In genomic region chr5:150502106-150502505, GRCh38 we compare ENCODE assay signal across 16 cellular contexts. TPM values are rescaled to one million over a fixed set of nuclear protein-coding genes. Genes with fewer than 3 reads are reported as not detected.
DNase-seq lines count a peak whose midpoint lies in the region; ATAC-seq and TF ChIP-seq lines count a peak whose summit lies in the region.
"Had no signal": no experiment of that assay in that cellular context is flagged by ENCODE, and none has a peak within 500 bp of the region (broad histone marks: within the 10 kb centered on the region; RNA-seq: fewer than 3 reads in every experiment).

No MANE protein-coding gene starts in this region.

- no peaks in the 10 kb centered on the region for H3K9me3 Mint-ChIP-seq in progenitor cell of endocrine pancreas (ENCODE audit: low read depth)
- H3K9me3 Mint-ChIP-seq: activated B cell treated with CpG ODN at 0.5 μM for 24 hours had no signal

- intact Hi-C loops in esophagus squamous epithelium (cut with DNase I), result no loop called here

- no peak overlapping the region for H3K4me3 ChIP-seq in esophagus squamous epithelium
- H3K4me3 ChIP-seq: ovary, SJSA1, thoracic aorta had no signal

- H3K36me3 Mint-ChIP-seq in T-helper 17 cell (ENCODE audit: low read depth), result no peaks in the 10 kb centered on the region
- peaks cover 3% of the 10 kb centered on the region for H3K36me3 Mint-ChIP-seq in progenitor cell of endocrine pancreas (ENCODE audit: insufficient read depth)

- peaks cover 95 to 100% (median 100%) of the 10 kb centered on the region in 3 donors for H3K4me1 ChIP-seq in esophagus squamous epithelium

- H3K9me3 ChIP-seq in T-helper 17 cell (ENCODE audit: control insufficient read depth, low read length, poor library complexity, severe bottlenecking), result no peaks in the 10 kb centered on the region
- H3K9me3 ChIP-seq in esophagus squamous epithelium, result no peaks in the 10 kb centered on the region
- H3K9me3 ChIP-seq: ovary, SJSA1, thoracic aorta had no signal

- no peaks in the 10 kb centered on the region for H3K27me3 ChIP-seq in esophagus squamous epithelium
- H3K27me3 ChIP-seq: ovary, SJSA1 had no signal

- DNase-seq in Daoy (ENCODE audit: low read depth), result peak; percentile 53
- DNase-seq in T-helper 17 cell, result no peak
- no peak for DNase-seq in esophagus squamous epithelium (lab: John Stamatoyannopoulos, UW)
- DNase-seq in progenitor cell of endocrine pancreas (ENCODE audit: low spot score, unreplicated experiment), result no peak
- DNase-seq in activated CD8-positive, alpha-beta memory T cell treated with anti-CD3 and anti-CD28 coated beads, Interleukin-2, amount 50 U/mL, for 4 hours, result no peak
- DNase-seq in SHP77 (lab: John Stamatoyannopoulos, UW), result no peak
- no peak for DNase-seq in activated T-cell treated with anti-CD3 and anti-CD28 coated beads for 4 hours
- no peak for DNase-seq in HT-29 (ENCODE audit: low spot score)
- DNase-seq: activated B cell treated with CpG ODN at 0.5 μM for 24 hours; DMS79 treated with DMSO at 0.1 percent for 48 hours; left colon; ovary; stimulated activated CD4-positive, alpha-beta T cell treated with anti-CD3 and anti-CD28 coated beads, Interleukin-4, amount 100 ng/mL, for 4 hours had no signal

- peaks cover 14% of the 10 kb centered on the region for H3K27me3 Mint-ChIP-seq in T-helper 17 cell
- no peaks in the 10 kb centered on the region for H3K27me3 Mint-ChIP-seq in progenitor cell of endocrine pancreas
- H3K27me3 Mint-ChIP-seq: activated B cell treated with CpG ODN at 0.5 μM for 24 hours had no signal

- no peak overlapping the region for H3K4me3 Mint-ChIP-seq in T-helper 17 cell
- H3K4me3 Mint-ChIP-seq in progenitor cell of endocrine pancreas (ENCODE audit: low read depth), result no peak overlapping the region
- H3K4me3 Mint-ChIP-seq: activated B cell treated with CpG ODN at 0.5 μM for 24 hours had no signal

- 34 to 38% methylated on average over 8 of the region's 8 CpGs for WGBS in esophagus squamous epithelium, 2 donors

- TF ChIP-seq POLR2A in esophagus squamous epithelium (IDR thresholded peaks at IDR 0.05), result no peak

- H3K27ac Mint-ChIP-seq in T-helper 17 cell (peak overlapping the region; percentile 56), progenitor cell of endocrine pancreas (peak overlapping the region; percentile 92)
- H3K27ac Mint-ChIP-seq: activated B cell treated with CpG ODN at 0.5 μM for 24 hours had no signal

- ATAC-seq in T-helper 17 cell, result no peak
- ATAC-seq: left colon had no signal

- peak overlapping the region; percentile 82 to 98 (median 92) for H3K27ac ChIP-seq in esophagus squamous epithelium
- H3K27ac ChIP-seq: HL-60, ovary, SJSA1 had no signal

- TF ChIP-seq CTCF in esophagus squamous epithelium (IDR thresholded peaks at IDR 0.05) (no peak), progenitor cell of endocrine pancreas (IDR thresholded peaks at IDR 0.05; ENCODE audit: unreplicated experiment) (no peak)

- peaks cover 0 to 7% (median 0%) of the 10 kb centered on the region in 3 donors for H3K36me3 ChIP-seq in esophagus squamous epithelium
- H3K36me3 ChIP-seq: ovary, thoracic aorta had no signal

- H3K4me1 Mint-ChIP-seq in T-helper 17 cell (peaks cover 3% of the 10 kb centered on the region), progenitor cell of endocrine pancreas (ENCODE audit: low read depth) (peaks cover 55% of the 10 kb centered on the region)

RNA-seq across cellular contexts. Expression of gene NDST1, which starts 5.8 kb away (rescaled TPM):
- 16.1 and 34.7 TPM in 2 replicates for total RNA-seq in Daoy (2014; rRNA removed; shearing (Covaris generic))
- total RNA-seq in T-helper 17 cell (10 to 100 TPM in 1 of 2 donors, 1 to 10 TPM in 1; 2.2 to 13.7 TPM), esophagus squamous epithelium (100 to 1,000 TPM in 3 of 4 donors, 10 to 100 TPM in 1; 76.5 to 205 (median 118) TPM), progenitor cell of endocrine pancreas (154 and 169 TPM in 2 replicates)
- total RNA-seq in HT-29 (2014; rRNA removed; shearing (Covaris generic)), result 6.9 and 11.0 TPM in 2 replicates

RNA-seq across cellular contexts. Expression of gene RPS14, which starts 52.6 kb away (rescaled TPM):
- total RNA-seq in Daoy (2014; rRNA removed; shearing (Covaris generic)), result 6,432 and 6,529 TPM in 2 replicates
- total RNA-seq in T-helper 17 cell, result 1,000 to 10,000 TPM; 3,455 to 4,953 TPM
- 1,000 to 10,000 TPM; 1,098 to 4,026 (median 2,484) TPM for total RNA-seq in esophagus squamous epithelium
- total RNA-seq in progenitor cell of endocrine pancreas, result 1,941 and 2,072 TPM in 2 replicates
- 1,946 and 1,965 TPM in 2 replicates for total RNA-seq in HT-29 (2014; rRNA removed; shearing (Covaris generic))
